Comparison of ENCODE assay signal across 13 cellular contexts in the genomic region with DNA sequence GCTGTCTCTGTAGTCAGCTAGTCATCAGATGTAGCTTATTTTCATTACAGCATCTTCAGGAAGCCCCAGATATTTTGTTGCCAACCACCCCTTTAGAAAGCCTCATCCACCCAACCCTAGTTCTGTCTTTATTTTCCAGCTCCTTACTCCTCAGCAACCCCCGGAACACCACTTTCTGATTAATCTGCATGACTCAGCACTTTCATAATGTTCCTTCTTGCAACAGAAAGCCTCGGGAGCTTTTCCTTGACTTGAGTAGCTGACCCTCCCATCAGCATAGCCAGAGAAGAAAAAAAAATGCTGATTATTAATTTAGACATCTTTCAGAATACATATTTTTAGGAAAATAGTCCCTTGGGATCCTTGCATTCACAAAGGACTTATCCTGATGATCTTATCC.
A peak's percentile ranks its signal among the peaks of the same experiment; 100 is the strongest.
DNase-seq lines count a peak whose midpoint lies in the region; ATAC-seq and TF ChIP-seq lines count a peak whose summit lies in the region.
"Had no signal": no experiment of that assay in that cellular context is flagged by ENCODE, and none has a peak within 500 bp of the region (broad histone marks: within the 10 kb centered on the region; RNA-seq: fewer than 3 reads in every experiment).

No MANE protein-coding gene starts in this region.

- H3K9me3 ChIP-seq in right atrium auricular region = no peaks in the 10 kb centered on the region
- no peaks in the 10 kb centered on the region for H3K9me3 ChIP-seq in right cardiac atrium (ENCODE audit: control insufficient read depth, low read length)
- no peaks in the 10 kb centered on the region for H3K9me3 ChIP-seq in thoracic aorta
- H3K9me3 ChIP-seq: adrenal gland, BE2C had no signal

- intact Hi-C loops in Right ventricle myocardium inferior (cut with DNase I) (no loop called here), right cardiac atrium (cut with DNase I) (no loop called here)

- TF ChIP-seq CTCF in right atrium auricular region (IDR thresholded peaks at IDR 0.05) (no peak), thoracic aorta (IDR thresholded peaks at IDR 0.05) (no peak)

- H3K27ac ChIP-seq in right atrium auricular region (no peak overlapping the region), right cardiac atrium (ENCODE audit: low read length) (no peak overlapping the region), thoracic aorta (no peak overlapping the region)
- H3K27ac ChIP-seq: adrenal gland had no signal

- DNase-seq in Right ventricle myocardium inferior (ENCODE audit: missing footprints) = no peak
- DNase-seq in right atrium auricular region (ENCODE audit: low spot score) = no peak
- DNase-seq in amniotic stem cell (lab: John Stamatoyannopoulos, UW) = peak; percentile 52
- DNase-seq in right cardiac atrium = no peak
- DNase-seq in thoracic aorta (ENCODE audit: low spot score) = no peak
- no peak for DNase-seq in activated CD4-positive, alpha-beta T cell treated with anti-CD3 and anti-CD28 coated beads for 48 hours
- DNase-seq in COLO668 (lab: John Stamatoyannopoulos, UW; ENCODE audit: unreplicated experiment) = no peak
- DNase-seq: activated CD8-positive, alpha-beta T cell treated with anti-CD3 and anti-CD28 coated beads for 36 hours; BE2C; NCI-H510A; stimulated activated naive B cell treated with anti-CD40 and anti-IgM and Interleukin-4, amounts not matched to agents 10 μg/mL and 1 μg/mL and 100 μg/mL, for 72 hours had no signal

- no peak overlapping the region for H3K4me3 ChIP-seq in right atrium auricular region
- no peak overlapping the region for H3K4me3 ChIP-seq in right cardiac atrium (ENCODE audit: low read length)
- peak overlapping the region; percentile 33 for H3K4me3 ChIP-seq in thoracic aorta
- H3K4me3 ChIP-seq: adrenal gland had no signal

- peaks cover 0 to 5% of the 10 kb centered on the region in 2 donors for H3K4me1 ChIP-seq in right atrium auricular region
- peaks cover 3% of the 10 kb centered on the region for H3K4me1 ChIP-seq in right cardiac atrium (ENCODE audit: control insufficient read depth, insufficient read depth, low read length)
- peaks cover 9% of the 10 kb centered on the region in 2 donors for H3K4me1 ChIP-seq in thoracic aorta (ENCODE audit: control insufficient read depth in 1 of 2, low read depth in 2 of 2)
- H3K4me1 ChIP-seq: BE2C had no signal

- H3K36me3 ChIP-seq in right atrium auricular region (no peaks in the 10 kb centered on the region), thoracic aorta (no peaks in the 10 kb centered on the region)
- H3K36me3 ChIP-seq: adrenal gland, BE2C had no signal

- H3K27me3 ChIP-seq in right atrium auricular region = no peaks in the 10 kb centered on the region
- H3K27me3 ChIP-seq in right cardiac atrium (ENCODE audit: control insufficient read depth, insufficient read depth) = no peaks in the 10 kb centered on the region
- H3K27me3 ChIP-seq in thoracic aorta (replicated peaks; ENCODE audit: insufficient read depth) = no peaks in the 10 kb centered on the region
- H3K27me3 ChIP-seq: adrenal gland, BE2C had no signal

- peak; percentile 72 for ATAC-seq in Right ventricle myocardium inferior
- ATAC-seq in right cardiac atrium = peak; percentile 76 to 81
- no peak for ATAC-seq in thoracic aorta (ENCODE audit: insufficient number of reproducible peaks, low FRiP score, low read depth)
- no peak for ATAC-seq in GM18907 (IDR thresholded peaks at IDR 0.05; ENCODE audit: unreplicated experiment)
- ATAC-seq: activated CD8-positive, alpha-beta T cell treated with anti-CD3 and anti-CD28 coated beads for 36 hours; stimulated activated naive B cell treated with anti-CD40 and anti-IgM and Interleukin-4, amounts not matched to agents 10 μg/mL and 1 μg/mL and 100 μg/mL, for 72 hours had no signal

- WGBS in right cardiac atrium = 26% methylated on average over 2 of the region's 2 CpGs

Comparison
In these comparisons a context has a peak if more than half of its experiments do, and no peak if none do; other contexts are left out.
1. ATAC-seq: peak in Right ventricle myocardium inferior (single experiment) and right cardiac atrium (2 of 2); none in thoracic aorta (single experiment) and GM18907 (single experiment).